ENCODE assay signal across 19 cellular contexts in the genomic region with DNA sequence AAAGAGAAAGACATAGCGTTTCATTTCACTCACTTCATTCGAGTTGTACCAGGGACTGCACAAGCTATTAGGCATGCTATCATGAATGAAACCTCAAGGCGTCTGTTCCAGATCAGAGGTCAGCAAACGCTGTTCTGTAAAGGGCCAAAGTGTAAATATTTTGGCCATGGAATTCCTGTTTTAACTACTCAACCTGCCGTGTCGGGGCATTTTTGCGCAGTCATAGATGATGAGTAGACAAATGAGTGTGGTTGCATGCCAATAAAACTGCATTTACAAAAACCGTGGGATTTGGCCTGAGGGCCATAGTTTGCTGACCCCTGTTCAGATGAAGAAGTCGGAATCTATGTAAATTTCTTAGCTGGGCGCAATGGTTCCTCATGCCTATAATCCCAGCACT. TPM values are rescaled to one million over a fixed set of nuclear protein-coding genes. Genes with fewer than 3 reads are reported as not detected.
DNase-seq lines count a peak whose midpoint lies in the region; FAIRE-seq and TF ChIP-seq lines count a peak whose summit lies in the region.
"Had no signal": no experiment of that assay in that cellular context is flagged by ENCODE, and none has a peak within 500 bp of the region (broad histone marks: within the 10 kb centered on the region; RNA-seq: fewer than 3 reads in every experiment).

No MANE protein-coding gene starts in this region.

- no peaks in the 10 kb centered on the region for H3K36me3 ChIP-seq in Caco-2 (ENCODE audit: control insufficient read depth, insufficient read depth, low read length)
- H3K36me3 ChIP-seq in bronchial epithelial cell (ENCODE audit: control insufficient read depth, insufficient read depth, low read length): no peaks in the 10 kb centered on the region
- H3K36me3 ChIP-seq: Peyer's patch had no signal

- no peaks in the 10 kb centered on the region for H3K9me3 Mint-ChIP-seq in Caco-2 (ENCODE audit: unreplicated experiment)
- H3K9me3 Mint-ChIP-seq in nephron: no peaks in the 10 kb centered on the region
- H3K9me3 Mint-ChIP-seq: activated T-helper 2 cell treated with anti-CD3 and anti-CD28 coated beads, Interferon-gamma antibody, Interleukin-2, Interleukin-4, amounts not matched to agents 10 μg/mL and 5 μg/mL and 100 μg/mL, durations not matched to agents 14 hours and 24 hours and 36 hours; CD4-positive, alpha-beta T cell; naive thymus-derived CD4-positive, alpha-beta T cell had no signal

- H3K4me1 ChIP-seq in Caco-2: peaks cover 18% of the 10 kb centered on the region

- peak; percentile 23 for FAIRE-seq in bronchial epithelial cell (lab: Jason Lieb, UNC)

- H3K27ac Mint-ChIP-seq in Caco-2 (ENCODE audit: unreplicated experiment): peak overlapping the region; percentile 70
- H3K27ac Mint-ChIP-seq in nephron: peak overlapping the region in 2 of 3 experiments; percentile 6 to 65
- H3K27ac Mint-ChIP-seq: activated CD8-positive, alpha-beta memory T cell treated with anti-CD3 and anti-CD28 coated beads, Interleukin-2, amount 10 ng/mL, durations not matched to agents 7 days and 5 days; activated T-helper 2 cell treated with anti-CD3 and anti-CD28 coated beads, Interferon-gamma antibody, Interleukin-2, Interleukin-4, amounts not matched to agents 10 μg/mL and 5 μg/mL and 100 μg/mL, durations not matched to agents 14 hours and 24 hours and 36 hours; CD4-positive, alpha-beta T cell; naive thymus-derived CD4-positive, alpha-beta T cell had no signal

- no peak overlapping the region for H3K4me3 ChIP-seq in Caco-2 (ENCODE audit: low read depth, low read length)
- no peak overlapping the region for H3K4me3 ChIP-seq in bronchial epithelial cell (ENCODE audit: low read depth, low read length)
- H3K4me3 ChIP-seq: Peyer's patch, smooth muscle cell, tibial artery had no signal

- no peaks in the 10 kb centered on the region for H3K27me3 Mint-ChIP-seq in Caco-2 (ENCODE audit: insufficient read depth, unreplicated experiment)
- H3K27me3 Mint-ChIP-seq in nephron (ENCODE audit: low read depth): no peaks in the 10 kb centered on the region

- intact Hi-C loops in Caco-2 (cut with micrococcal nuclease; ENCODE audit: unreplicated experiment): no loop called here

- H3K36me3 Mint-ChIP-seq in Caco-2 (ENCODE audit: insufficient read depth, unreplicated experiment): peaks cover 4% of the 10 kb centered on the region
- H3K36me3 Mint-ChIP-seq in nephron (ENCODE audit: low read depth): no peaks in the 10 kb centered on the region
- H3K36me3 Mint-ChIP-seq: activated CD8-positive, alpha-beta memory T cell treated with anti-CD3 and anti-CD28 coated beads, Interleukin-2, amount 10 ng/mL, durations not matched to agents 7 days and 5 days; naive thymus-derived CD4-positive, alpha-beta T cell had no signal

- peak; percentile 63 to 81 for DNase-seq in Caco-2
- peak; percentile 34 for DNase-seq in HuH-7 (ENCODE audit: low spot score)
- no peak for DNase-seq in bronchial epithelial cell (ENCODE audit: low read depth)
- no peak for DNase-seq in substantia nigra (lab: John Stamatoyannopoulos, UW)
- no peak for DNase-seq in GM19240 (ENCODE audit: insufficient read length, low spot score)
- no peak for DNase-seq in DMS 273 (lab: John Stamatoyannopoulos, UW; ENCODE audit: unreplicated experiment)
- DNase-seq in stimulated activated CD8-positive, alpha-beta memory T cell treated with anti-CD3 and anti-CD28 coated beads, Interleukin-4, amount 100 ng/mL, for 48 hours: no peak
- DNase-seq: activated CD8-positive, alpha-beta memory T cell treated with anti-CD3 and anti-CD28 coated beads, Interleukin-2, amount 10 ng/mL, durations not matched to agents 7 days and 5 days; CD4-positive, alpha-beta T cell; DMS79; glutamatergic neuron; naive thymus-derived CD4-positive, alpha-beta T cell; NCI-H1417; NCI-H82; Peyer's patch; tibial artery had no signal

- H3K9me3 ChIP-seq in Caco-2: no peaks in the 10 kb centered on the region
- H3K9me3 ChIP-seq: Peyer's patch, tibial artery had no signal

- peak overlapping the region; percentile 20 for H3K4me3 Mint-ChIP-seq in Caco-2 (ENCODE audit: unreplicated experiment)
- H3K4me3 Mint-ChIP-seq in nephron: no peak overlapping the region
- H3K4me3 Mint-ChIP-seq: activated CD8-positive, alpha-beta memory T cell treated with anti-CD3 and anti-CD28 coated beads, Interleukin-2, amount 10 ng/mL, durations not matched to agents 7 days and 5 days; CD4-positive, alpha-beta T cell; naive thymus-derived CD4-positive, alpha-beta T cell had no signal

- H3K27ac ChIP-seq in substantia nigra (ENCODE audit: low read depth, low read length, poor library complexity, severe bottlenecking): no peak overlapping the region
- H3K27ac ChIP-seq: Peyer's patch had no signal

- POLR2A ChIA-PET in Caco-2 (lab: Charles Lee): no interaction called here

- CTCF ChIA-PET in Caco-2 (lab: Charles Lee): no interaction called here

- BruUV-seq in Caco-2 (replicated peaks; lab: Mats Ljungman, UMichigan): no TSS peak

- H3K4me1 Mint-ChIP-seq in Caco-2 (ENCODE audit: low read depth, unreplicated experiment) (peaks cover 9% of the 10 kb centered on the region), nephron (peaks cover 17% of the 10 kb centered on the region)
- H3K4me1 Mint-ChIP-seq: activated CD8-positive, alpha-beta memory T cell treated with anti-CD3 and anti-CD28 coated beads, Interleukin-2, amount 10 ng/mL, durations not matched to agents 7 days and 5 days had no signal

- TF ChIP-seq CTCF in Caco-2 (IDR thresholded peaks at IDR 0.05; ENCODE audit: insufficient read depth in 1 of 2, low read depth in 1 of 2, low read length in 1 of 2, severe bottlenecking in 1 of 2, unreplicated experiment in 1 of 2) (no peak), bronchial epithelial cell (IDR thresholded peaks at IDR 0.05; ENCODE audit: insufficient read depth, low read length, severe bottlenecking) (no peak), nephron (IDR thresholded peaks at IDR 0.05; ENCODE audit: unreplicated experiment in 3 of 3) (no peak)

- no peaks in the 10 kb centered on the region for H3K27me3 ChIP-seq in Caco-2 (replicated peaks; ENCODE audit: control insufficient read depth, insufficient read depth, low read length)
- H3K27me3 ChIP-seq in bronchial epithelial cell (ENCODE audit: control insufficient read depth, insufficient read depth, low read length): no peaks in the 10 kb centered on the region
- H3K27me3 ChIP-seq: Peyer's patch, tibial artery had no signal

RNA-seq across cellular contexts. Expression of a gene that starts 6.5 kb away (rescaled TPM):
- 22.6 and 23.3 TPM in 2 replicates for total RNA-seq in Caco-2 (2022)
- total RNA-seq in bronchial epithelial cell: 6.1 and 15.5 TPM in 2 replicates

Comparison
In these comparisons a context has a peak if more than half of its experiments do, and no peak if none do; other contexts are left out.
1. DNase-seq: peak in Caco-2 (2 of 2) and HuH-7 (single experiment); none in bronchial epithelial cell (single experiment), substantia nigra (0 of 49), GM19240 (single experiment), DMS 273 (single experiment) and stimulated activated CD8-positive, alpha-beta memory T cell treated with anti-CD3 and anti-CD28 coated beads, Interleukin-4, amount 100 ng/mL, for 48 hours (single experiment).